ENCODE assay signal across 1 cellular context in the genomic region with DNA sequence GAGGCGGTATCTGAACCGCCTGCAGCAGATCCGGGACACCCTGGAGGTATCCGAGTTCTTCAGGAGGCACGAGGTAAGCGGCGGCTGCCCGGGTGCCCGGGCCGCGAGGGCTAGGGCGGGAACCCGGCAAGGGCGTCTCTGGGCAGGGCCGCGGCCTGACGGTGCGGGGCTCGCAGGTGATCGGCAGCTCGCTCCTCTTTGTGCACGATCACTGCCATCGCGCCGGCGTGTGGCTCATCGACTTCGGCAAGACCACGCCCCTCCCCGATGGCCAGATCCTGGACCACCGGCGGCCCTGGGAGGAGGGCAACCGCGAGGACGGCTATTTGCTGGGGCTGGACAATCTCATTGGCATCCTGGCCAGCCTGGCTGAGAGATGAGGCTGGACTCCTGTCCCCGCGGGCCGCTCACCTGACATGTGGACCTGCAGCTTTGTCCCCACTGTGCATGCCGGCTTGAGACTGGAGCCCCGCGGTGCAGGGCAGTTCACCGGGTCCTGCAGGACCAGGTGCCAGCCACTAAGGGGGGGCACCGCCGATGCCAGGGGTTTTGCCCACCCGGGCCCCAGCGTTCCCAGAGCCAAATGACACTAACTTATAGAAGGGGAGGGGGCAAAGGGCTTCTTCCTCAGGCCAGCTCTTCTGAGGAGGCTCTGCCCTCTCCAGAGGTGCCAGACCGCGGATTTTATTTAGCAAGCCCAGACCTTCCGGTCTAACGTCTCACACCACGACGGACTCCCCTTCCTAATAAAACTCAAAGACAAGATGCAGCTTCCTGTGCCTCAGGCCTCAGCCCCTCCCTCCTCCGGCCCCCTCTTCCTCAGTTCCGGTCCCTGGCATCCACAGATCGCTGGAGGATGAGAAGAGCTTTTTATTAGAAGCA.
TF ChIP-seq lines count a peak whose summit lies in the region.

No MANE protein-coding gene starts in this region.

TF ChIP-seq in GM23338, 12 proteins besides CTCF, POLR2A, EP300 and RAD21 (continued from another document):
- TF ChIP-seq EZH2phosphoT487 (IDR thresholded peaks at IDR 0.05; ENCODE audit: unreplicated experiment) (no peak), CREB1 (CRISPR knock-in tag; IDR thresholded peaks at IDR 0.05; ENCODE audit: low read depth) (no peak), NANOG (IDR thresholded peaks at IDR 0.05; ENCODE audit: borderline replicate concordance) (no peak), STAT1 (IDR thresholded peaks at IDR 0.05; ENCODE audit: unreplicated experiment) (no peak)
- TF ChIP-seq, protein P1, sequence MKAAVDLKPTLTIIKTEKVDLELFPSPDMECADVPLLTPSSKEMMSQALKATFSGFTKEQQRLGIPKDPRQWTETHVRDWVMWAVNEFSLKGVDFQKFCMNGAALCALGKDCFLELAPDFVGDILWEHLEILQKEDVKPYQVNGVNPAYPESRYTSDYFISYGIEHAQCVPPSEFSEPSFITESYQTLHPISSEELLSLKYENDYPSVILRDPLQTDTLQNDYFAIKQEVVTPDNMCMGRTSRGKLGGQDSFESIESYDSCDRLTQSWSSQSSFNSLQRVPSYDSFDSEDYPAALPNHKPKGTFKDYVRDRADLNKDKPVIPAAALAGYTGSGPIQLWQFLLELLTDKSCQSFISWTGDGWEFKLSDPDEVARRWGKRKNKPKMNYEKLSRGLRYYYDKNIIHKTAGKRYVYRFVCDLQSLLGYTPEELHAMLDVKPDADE (IDR thresholded peaks at IDR 0.05) = no peak
- TF ChIP-seq, protein P2, sequence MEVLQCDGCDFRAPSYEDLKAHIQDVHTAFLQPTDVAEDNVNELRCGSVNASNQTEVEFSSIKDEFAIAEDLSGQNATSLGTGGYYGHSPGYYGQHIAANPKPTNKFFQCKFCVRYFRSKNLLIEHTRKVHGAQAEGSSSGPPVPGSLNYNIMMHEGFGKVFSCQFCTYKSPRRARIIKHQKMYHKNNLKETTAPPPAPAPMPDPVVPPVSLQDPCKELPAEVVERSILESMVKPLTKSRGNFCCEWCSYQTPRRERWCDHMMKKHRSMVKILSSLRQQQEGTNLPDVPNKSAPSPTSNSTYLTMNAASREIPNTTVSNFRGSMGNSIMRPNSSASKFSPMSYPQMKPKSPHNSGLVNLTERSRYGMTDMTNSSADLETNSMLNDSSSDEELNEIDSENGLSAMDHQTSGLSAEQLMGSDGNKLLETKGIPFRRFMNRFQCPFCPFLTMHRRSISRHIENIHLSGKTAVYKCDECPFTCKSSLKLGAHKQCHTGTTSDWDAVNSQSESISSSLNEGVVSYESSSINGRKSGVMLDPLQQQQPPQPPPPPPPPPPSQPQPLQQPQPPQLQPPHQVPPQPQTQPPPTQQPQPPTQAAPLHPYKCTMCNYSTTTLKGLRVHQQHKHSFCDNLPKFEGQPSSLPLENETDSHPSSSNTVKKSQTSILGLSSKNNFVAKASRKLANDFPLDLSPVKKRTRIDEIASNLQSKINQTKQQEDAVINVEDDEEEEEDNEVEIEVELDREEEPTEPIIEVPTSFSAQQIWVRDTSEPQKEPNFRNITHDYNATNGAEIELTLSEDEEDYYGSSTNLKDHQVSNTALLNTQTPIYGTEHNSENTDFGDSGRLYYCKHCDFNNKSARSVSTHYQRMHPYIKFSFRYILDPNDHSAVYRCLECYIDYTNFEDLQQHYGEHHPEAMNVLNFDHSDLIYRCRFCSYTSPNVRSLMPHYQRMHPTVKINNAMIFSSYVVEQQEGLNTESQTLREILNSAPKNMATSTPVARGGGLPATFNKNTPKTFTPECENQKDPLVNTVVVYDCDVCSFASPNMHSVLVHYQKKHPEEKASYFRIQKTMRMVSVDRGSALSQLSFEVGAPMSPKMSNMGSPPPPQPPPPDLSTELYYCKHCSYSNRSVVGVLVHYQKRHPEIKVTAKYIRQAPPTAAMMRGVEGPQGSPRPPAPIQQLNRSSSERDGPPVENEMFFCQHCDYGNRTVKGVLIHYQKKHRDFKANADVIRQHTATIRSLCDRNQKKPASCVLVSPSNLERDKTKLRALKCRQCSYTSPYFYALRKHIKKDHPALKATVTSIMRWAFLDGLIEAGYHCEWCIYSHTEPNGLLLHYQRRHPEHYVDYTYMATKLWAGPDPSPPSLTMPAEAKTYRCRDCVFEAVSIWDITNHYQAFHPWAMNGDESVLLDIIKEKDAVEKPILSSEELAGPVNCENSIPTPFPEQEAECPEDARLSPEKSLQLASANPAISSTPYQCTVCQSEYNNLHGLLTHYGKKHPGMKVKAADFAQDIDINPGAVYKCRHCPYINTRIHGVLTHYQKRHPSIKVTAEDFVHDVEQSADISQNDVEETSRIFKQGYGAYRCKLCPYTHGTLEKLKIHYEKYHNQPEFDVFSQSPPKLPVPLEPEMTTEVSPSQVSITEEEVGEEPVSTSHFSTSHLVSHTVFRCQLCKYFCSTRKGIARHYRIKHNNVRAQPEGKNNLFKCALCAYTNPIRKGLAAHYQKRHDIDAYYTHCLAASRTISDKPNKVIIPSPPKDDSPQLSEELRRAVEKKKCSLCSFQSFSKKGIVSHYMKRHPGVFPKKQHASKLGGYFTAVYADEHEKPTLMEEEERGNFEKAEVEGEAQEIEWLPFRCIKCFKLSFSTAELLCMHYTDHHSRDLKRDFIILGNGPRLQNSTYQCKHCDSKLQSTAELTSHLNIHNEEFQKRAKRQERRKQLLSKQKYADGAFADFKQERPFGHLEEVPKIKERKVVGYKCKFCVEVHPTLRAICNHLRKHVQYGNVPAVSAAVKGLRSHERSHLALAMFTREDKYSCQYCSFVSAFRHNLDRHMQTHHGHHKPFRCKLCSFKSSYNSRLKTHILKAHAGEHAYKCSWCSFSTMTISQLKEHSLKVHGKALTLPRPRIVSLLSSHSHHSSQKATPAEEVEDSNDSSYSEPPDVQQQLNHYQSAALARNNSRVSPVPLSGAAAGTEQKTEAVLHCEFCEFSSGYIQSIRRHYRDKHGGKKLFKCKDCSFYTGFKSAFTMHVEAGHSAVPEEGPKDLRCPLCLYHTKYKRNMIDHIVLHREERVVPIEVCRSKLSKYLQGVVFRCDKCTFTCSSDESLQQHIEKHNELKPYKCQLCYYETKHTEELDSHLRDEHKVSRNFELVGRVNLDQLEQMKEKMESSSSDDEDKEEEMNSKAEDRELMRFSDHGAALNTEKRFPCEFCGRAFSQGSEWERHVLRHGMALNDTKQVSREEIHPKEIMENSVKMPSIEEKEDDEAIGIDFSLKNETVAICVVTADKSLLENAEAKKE (CRISPR knock-in tag; IDR thresholded peaks at IDR 0.05) = no peak
